1 cellular context compared by ENCODE assay signal in the genomic region with DNA sequence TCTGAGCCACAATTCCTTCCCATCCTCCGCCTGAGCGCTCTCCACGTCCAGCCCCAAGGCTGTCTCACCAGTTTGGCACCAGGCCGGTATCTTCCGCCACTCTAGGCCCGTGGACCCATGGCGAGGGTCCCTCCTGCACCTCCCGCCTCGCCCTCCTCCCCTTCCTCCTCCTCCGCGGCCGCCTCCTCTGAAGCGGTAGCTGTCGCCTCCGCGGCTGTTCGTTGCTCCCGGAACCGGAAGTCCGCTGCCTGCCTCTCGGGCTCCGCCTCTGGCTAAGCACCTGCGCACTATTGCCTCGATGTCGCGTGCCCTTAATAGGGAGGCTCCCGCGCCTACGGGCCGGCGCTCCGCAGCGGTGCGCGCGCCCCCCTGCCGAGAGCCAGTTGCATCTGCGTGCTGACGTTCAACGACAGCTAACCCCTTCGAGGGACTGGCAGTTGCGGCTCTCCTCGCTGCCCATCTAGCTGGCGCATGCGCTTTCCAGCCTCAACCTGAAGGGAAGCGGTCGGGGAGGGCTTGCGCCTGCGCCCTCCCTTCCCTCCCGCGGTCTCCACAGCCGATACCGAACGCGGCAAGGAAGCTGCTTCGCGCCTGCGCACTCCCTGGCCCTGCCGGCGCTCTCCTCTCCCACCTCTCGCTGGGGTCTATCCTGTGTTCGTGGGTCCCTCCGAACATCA.
TF ChIP-seq lines count a peak whose summit lies in the region.

A gene with protein sequence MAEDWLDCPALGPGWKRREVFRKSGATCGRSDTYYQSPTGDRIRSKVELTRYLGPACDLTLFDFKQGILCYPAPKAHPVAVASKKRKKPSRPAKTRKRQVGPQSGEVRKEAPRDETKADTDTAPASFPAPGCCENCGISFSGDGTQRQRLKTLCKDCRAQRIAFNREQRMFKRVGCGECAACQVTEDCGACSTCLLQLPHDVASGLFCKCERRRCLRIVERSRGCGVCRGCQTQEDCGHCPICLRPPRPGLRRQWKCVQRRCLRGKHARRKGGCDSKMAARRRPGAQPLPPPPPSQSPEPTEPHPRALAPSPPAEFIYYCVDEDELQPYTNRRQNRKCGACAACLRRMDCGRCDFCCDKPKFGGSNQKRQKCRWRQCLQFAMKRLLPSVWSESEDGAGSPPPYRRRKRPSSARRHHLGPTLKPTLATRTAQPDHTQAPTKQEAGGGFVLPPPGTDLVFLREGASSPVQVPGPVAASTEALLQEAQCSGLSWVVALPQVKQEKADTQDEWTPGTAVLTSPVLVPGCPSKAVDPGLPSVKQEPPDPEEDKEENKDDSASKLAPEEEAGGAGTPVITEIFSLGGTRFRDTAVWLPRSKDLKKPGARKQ (minus strand): TSS at position 229 of the 677 bp plus-strand sequence. CDS start 1,531 bp downstream, outside the sequence.

TF ChIP-seq in GM12878, 131 proteins besides CTCF, POLR2A, EP300 and RAD21 (continued from another document and continues in another):
- TF ChIP-seq, protein P1, sequence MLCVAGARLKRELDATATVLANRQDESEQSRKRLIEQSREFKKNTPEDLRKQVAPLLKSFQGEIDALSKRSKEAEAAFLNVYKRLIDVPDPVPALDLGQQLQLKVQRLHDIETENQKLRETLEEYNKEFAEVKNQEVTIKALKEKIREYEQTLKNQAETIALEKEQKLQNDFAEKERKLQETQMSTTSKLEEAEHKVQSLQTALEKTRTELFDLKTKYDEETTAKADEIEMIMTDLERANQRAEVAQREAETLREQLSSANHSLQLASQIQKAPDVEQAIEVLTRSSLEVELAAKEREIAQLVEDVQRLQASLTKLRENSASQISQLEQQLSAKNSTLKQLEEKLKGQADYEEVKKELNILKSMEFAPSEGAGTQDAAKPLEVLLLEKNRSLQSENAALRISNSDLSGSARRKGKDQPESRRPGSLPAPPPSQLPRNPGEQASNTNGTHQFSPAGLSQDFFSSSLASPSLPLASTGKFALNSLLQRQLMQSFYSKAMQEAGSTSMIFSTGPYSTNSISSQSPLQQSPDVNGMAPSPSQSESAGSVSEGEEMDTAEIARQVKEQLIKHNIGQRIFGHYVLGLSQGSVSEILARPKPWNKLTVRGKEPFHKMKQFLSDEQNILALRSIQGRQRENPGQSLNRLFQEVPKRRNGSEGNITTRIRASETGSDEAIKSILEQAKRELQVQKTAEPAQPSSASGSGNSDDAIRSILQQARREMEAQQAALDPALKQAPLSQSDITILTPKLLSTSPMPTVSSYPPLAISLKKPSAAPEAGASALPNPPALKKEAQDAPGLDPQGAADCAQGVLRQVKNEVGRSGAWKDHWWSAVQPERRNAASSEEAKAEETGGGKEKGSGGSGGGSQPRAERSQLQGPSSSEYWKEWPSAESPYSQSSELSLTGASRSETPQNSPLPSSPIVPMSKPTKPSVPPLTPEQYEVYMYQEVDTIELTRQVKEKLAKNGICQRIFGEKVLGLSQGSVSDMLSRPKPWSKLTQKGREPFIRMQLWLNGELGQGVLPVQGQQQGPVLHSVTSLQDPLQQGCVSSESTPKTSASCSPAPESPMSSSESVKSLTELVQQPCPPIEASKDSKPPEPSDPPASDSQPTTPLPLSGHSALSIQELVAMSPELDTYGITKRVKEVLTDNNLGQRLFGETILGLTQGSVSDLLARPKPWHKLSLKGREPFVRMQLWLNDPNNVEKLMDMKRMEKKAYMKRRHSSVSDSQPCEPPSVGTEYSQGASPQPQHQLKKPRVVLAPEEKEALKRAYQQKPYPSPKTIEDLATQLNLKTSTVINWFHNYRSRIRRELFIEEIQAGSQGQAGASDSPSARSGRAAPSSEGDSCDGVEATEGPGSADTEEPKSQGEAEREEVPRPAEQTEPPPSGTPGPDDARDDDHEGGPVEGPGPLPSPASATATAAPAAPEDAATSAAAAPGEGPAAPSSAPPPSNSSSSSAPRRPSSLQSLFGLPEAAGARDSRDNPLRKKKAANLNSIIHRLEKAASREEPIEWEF (IDR thresholded peaks at IDR 0.05; ENCODE audit: insufficient replicate concordance, low read depth, low read length): no peak
- TF ChIP-seq, protein P2, sequence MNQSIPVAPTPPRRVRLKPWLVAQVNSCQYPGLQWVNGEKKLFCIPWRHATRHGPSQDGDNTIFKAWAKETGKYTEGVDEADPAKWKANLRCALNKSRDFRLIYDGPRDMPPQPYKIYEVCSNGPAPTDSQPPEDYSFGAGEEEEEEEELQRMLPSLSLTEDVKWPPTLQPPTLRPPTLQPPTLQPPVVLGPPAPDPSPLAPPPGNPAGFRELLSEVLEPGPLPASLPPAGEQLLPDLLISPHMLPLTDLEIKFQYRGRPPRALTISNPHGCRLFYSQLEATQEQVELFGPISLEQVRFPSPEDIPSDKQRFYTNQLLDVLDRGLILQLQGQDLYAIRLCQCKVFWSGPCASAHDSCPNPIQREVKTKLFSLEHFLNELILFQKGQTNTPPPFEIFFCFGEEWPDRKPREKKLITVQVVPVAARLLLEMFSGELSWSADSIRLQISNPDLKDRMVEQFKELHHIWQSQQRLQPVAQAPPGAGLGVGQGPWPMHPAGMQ (IDR thresholded peaks at IDR 0.05; ENCODE audit: borderline replicate concordance): no peak
- TF ChIP-seq, protein P3, sequence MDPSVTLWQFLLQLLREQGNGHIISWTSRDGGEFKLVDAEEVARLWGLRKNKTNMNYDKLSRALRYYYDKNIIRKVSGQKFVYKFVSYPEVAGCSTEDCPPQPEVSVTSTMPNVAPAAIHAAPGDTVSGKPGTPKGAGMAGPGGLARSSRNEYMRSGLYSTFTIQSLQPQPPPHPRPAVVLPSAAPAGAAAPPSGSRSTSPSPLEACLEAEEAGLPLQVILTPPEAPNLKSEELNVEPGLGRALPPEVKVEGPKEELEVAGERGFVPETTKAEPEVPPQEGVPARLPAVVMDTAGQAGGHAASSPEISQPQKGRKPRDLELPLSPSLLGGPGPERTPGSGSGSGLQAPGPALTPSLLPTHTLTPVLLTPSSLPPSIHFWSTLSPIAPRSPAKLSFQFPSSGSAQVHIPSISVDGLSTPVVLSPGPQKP (IDR thresholded peaks at IDR 0.05; ENCODE audit: low read depth, low read length): peak; percentile 89
- TF ChIP-seq, protein P4, sequence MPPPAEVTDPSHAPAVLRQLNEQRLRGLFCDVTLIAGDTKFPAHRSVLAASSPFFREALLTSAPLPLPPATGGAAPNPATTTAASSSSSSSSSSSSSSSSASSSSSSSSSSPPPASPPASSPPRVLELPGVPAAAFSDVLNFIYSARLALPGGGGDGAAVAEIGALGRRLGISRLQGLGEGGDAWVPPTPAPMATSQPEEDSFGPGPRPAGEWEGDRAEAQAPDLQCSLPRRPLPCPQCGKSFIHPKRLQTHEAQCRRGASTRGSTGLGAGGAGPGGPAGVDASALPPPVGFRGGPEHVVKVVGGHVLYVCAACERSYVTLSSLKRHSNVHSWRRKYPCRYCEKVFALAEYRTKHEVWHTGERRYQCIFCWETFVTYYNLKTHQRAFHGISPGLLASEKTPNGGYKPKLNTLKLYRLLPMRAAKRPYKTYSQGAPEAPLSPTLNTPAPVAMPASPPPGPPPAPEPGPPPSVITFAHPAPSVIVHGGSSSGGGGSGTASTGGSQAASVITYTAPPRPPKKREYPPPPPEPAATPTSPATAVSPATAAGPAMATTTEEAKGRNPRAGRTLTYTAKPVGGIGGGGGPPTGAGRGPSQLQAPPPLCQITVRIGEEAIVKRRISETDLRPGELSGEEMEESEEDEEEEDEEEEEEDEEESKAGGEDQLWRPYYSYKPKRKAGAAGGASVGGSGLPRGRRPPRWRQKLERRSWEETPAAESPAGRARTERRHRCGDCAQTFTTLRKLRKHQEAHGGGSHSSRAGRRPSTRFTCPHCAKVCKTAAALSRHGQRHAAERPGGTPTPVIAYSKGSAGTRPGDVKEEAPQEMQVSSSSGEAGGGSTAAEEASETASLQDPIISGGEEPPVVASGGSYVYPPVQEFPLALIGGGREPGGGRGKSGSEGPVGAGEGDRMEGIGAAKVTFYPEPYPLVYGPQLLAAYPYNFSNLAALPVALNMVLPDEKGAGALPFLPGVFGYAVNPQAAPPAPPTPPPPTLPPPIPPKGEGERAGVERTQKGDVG (CRISPR knock-in tag; IDR thresholded peaks at IDR 0.05): no peak
- TF ChIP-seq, protein P5, sequence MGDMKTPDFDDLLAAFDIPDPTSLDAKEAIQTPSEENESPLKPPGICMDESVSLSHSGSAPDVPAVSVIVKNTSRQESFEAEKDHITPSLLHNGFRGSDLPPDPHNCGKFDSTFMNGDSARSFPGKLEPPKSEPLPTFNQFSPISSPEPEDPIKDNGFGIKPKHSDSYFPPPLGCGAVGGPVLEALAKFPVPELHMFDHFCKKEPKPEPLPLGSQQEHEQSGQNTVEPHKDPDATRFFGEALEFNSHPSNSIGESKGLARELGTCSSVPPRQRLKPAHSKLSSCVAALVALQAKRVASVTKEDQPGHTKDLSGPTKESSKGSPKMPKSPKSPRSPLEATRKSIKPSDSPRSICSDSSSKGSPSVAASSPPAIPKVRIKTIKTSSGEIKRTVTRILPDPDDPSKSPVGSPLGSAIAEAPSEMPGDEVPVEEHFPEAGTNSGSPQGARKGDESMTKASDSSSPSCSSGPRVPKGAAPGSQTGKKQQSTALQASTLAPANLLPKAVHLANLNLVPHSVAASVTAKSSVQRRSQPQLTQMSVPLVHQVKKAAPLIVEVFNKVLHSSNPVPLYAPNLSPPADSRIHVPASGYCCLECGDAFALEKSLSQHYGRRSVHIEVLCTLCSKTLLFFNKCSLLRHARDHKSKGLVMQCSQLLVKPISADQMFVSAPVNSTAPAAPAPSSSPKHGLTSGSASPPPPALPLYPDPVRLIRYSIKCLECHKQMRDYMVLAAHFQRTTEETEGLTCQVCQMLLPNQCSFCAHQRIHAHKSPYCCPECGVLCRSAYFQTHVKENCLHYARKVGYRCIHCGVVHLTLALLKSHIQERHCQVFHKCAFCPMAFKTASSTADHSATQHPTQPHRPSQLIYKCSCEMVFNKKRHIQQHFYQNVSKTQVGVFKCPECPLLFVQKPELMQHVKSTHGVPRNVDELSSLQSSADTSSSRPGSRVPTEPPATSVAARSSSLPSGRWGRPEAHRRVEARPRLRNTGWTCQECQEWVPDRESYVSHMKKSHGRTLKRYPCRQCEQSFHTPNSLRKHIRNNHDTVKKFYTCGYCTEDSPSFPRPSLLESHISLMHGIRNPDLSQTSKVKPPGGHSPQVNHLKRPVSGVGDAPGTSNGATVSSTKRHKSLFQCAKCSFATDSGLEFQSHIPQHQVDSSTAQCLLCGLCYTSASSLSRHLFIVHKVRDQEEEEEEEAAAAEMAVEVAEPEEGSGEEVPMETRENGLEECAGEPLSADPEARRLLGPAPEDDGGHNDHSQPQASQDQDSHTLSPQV (IDR thresholded peaks at IDR 0.05): no peak
- TF ChIP-seq EZH2 (IDR thresholded peaks at IDR 0.05; ENCODE audit: borderline replicate concordance, control insufficient read depth, low read depth, low read length) (no peak), YBX1 (IDR thresholded peaks at IDR 0.05) (no peak), SIN3A (IDR thresholded peaks at IDR 0.05; ENCODE audit: low read depth, low read length) (peak; percentile 69; the same call in 1 of the 2 replicates), BHLHE40 (IDR thresholded peaks at IDR 0.05; ENCODE audit: borderline replicate concordance in 1 of 2, low read depth in 2 of 2, low read length in 1 of 2) (peak; percentile 96 to 99), IKZF1 (conservative IDR thresholded peaks at IDR 0.05) (peak; percentile 99), GABPA (IDR thresholded peaks at IDR 0.05; ENCODE audit: low read depth) (no peak), ASH2L (IDR thresholded peaks at IDR 0.05; ENCODE audit: borderline replicate concordance, low read depth) (no peak), RUNX3 (IDR thresholded peaks at IDR 0.05; ENCODE audit: low read length) (no peak), JUNB (IDR thresholded peaks at IDR 0.05) (no peak), ZNF24 (IDR thresholded peaks at IDR 0.05) (no peak), MTA2 (IDR thresholded peaks at IDR 0.05; ENCODE audit: low read depth) (0 out of 2 replicates have a peak, but pooled peaks have one; percentile 37), EGR1 (IDR thresholded peaks at IDR 0.05; ENCODE audit: borderline replicate concordance in 1 of 2, low read depth in 2 of 2, low read length in 2 of 2) (peak in 1 of 2 experiments; percentile 78; a peak in 2 of 3 replicates), FOXK2 (IDR thresholded peaks at IDR 0.05) (no peak)
- TF ChIP-seq, protein P6, sequence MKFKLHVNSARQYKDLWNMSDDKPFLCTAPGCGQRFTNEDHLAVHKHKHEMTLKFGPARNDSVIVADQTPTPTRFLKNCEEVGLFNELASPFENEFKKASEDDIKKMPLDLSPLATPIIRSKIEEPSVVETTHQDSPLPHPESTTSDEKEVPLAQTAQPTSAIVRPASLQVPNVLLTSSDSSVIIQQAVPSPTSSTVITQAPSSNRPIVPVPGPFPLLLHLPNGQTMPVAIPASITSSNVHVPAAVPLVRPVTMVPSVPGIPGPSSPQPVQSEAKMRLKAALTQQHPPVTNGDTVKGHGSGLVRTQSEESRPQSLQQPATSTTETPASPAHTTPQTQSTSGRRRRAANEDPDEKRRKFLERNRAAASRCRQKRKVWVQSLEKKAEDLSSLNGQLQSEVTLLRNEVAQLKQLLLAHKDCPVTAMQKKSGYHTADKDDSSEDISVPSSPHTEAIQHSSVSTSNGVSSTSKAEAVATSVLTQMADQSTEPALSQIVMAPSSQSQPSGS (IDR thresholded peaks at IDR 0.05; ENCODE audit: low read length): no peak
- TF ChIP-seq, protein P7, sequence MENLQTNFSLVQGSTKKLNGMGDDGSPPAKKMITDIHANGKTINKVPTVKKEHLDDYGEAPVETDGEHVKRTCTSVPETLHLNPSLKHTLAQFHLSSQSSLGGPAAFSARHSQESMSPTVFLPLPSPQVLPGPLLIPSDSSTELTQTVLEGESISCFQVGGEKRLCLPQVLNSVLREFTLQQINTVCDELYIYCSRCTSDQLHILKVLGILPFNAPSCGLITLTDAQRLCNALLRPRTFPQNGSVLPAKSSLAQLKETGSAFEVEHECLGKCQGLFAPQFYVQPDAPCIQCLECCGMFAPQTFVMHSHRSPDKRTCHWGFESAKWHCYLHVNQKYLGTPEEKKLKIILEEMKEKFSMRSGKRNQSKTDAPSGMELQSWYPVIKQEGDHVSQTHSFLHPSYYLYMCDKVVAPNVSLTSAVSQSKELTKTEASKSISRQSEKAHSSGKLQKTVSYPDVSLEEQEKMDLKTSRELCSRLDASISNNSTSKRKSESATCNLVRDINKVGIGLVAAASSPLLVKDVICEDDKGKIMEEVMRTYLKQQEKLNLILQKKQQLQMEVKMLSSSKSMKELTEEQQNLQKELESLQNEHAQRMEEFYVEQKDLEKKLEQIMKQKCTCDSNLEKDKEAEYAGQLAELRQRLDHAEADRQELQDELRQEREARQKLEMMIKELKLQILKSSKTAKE (IDR thresholded peaks at IDR 0.05; ENCODE audit: low read depth, poor library complexity, severe bottlenecking): no peak
